ENCODE assay signal across 14 cellular contexts in the genomic region with DNA sequence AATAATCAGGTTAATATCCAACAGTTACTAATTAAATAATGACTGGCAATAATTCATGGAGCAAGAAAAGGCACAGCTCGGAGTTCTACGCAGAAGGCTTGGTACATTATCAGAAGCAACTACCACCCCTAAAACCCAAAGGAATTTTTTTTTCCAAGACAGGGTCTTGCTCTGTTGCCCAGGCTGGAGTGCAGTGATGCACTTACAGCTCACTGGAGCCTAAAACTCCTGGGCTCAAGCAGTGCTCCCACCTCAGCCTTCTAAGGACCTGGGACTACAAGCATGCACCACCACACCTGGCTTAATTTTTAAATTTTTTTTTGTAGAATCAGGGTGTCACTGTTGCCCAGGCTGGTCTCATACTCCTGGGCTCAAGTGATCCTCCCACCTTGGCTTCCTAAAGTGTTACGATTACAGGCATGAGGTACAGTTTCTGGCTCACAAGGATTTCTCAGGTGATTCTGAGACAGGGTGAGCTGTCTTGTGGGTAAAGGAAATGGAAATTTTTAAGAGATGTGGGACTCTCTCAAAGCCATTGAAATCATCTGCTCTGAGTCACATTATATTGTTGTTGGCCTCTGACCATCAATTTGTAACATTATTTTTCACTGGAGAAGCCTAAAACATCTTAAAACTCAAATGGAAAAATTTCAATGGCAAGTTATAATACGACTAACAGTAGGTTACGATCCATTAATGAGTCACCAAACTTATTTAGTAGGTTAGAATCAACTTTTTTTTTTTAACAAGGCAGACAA. TPM values are rescaled to one million over a fixed set of nuclear protein-coding genes. Genes with fewer than 3 reads are reported as not detected.
A peak's percentile ranks its signal among the peaks of the same experiment; 100 is the strongest.
DNase-seq lines count a peak whose midpoint lies in the region; ATAC-seq and TF ChIP-seq lines count a peak whose summit lies in the region.
"Had no signal": no experiment of that assay in that cellular context is flagged by ENCODE, and none has a peak within 500 bp of the region (broad histone marks: within the 10 kb centered on the region; RNA-seq: fewer than 3 reads in every experiment).

No MANE protein-coding gene starts in this region.

- 85 to 88% methylated on average over 5 of the region's 5 CpGs for WGBS in sigmoid colon, 2 donors

- H3K9me3 ChIP-seq in sigmoid colon, result no peaks in the 10 kb centered on the region

- intact Hi-C loops in sigmoid colon (cut with DNase I), result loop anchor here (5.0 kb wide), 1 partner anchor 603 kb away; no protein-coding TSS in a partner anchor

- no peak overlapping the region for H3K27ac ChIP-seq in sigmoid colon
- H3K27ac ChIP-seq: SK-N-MC had no signal

- H3K4me3 ChIP-seq in AG09309 (ENCODE audit: control insufficient read depth, low read depth, low read length) (no peak overlapping the region), sigmoid colon (no peak overlapping the region)
- H3K4me3 ChIP-seq: SK-N-MC had no signal

- TF ChIP-seq CTCF in AG09309 (IDR thresholded peaks at IDR 0.05; ENCODE audit: control insufficient read depth, insufficient read depth, low read depth, low read length, missing control alignments), result no peak
- TF ChIP-seq CTCF in sigmoid colon (IDR thresholded peaks at IDR 0.05), result no peak

- TF ChIP-seq EP300 in sigmoid colon (IDR thresholded peaks at IDR 0.05), result no peak

- no peak for TF ChIP-seq POLR2A in sigmoid colon (IDR thresholded peaks at IDR 0.05)

- no peak for ATAC-seq in HG03469 (IDR thresholded peaks at IDR 0.05; ENCODE audit: unreplicated experiment)
- ATAC-seq: natural killer cell treated with Interleukin-12 subunit alpha and Interleukin-12 subunit beta and Interleukin-15 and Interleukin-18, amount 100 ng/mL, for 72 hours had no signal

- no peaks in the 10 kb centered on the region for H3K4me1 ChIP-seq in sigmoid colon

- DNase-seq in AG09309 (ENCODE audit: low read depth), result peak; percentile 27
- peak; percentile 28 for DNase-seq in HCEC 1CT
- DNase-seq in amniotic stem cell (lab: John Stamatoyannopoulos, UW), result peak; percentile 7
- DNase-seq in glomerular visceral epithelial cell (ENCODE audit: extremely low spot score), result peak; percentile 65
- no peak for DNase-seq in 8988T
- DNase-seq in sigmoid colon, result no peak
- DNase-seq in stimulated activated CD4-positive, alpha-beta T cell treated with anti-CD3 and anti-CD28 coated beads, Interleukin-4, amount 100 ng/mL, for 4 hours, result no peak
- DNase-seq: activated CD4-positive, alpha-beta T cell treated with anti-CD3 and anti-CD28 coated beads for 4 hours; CD8-positive, alpha-beta memory T cell; left cardiac atrium; NCI-H2171 had no signal

- no peaks in the 10 kb centered on the region for H3K27me3 ChIP-seq in sigmoid colon

- H3K36me3 ChIP-seq in sigmoid colon, result no peaks in the 10 kb centered on the region

RNA-seq across cellular contexts. Expression of gene HSDL2, which starts 19.7 kb away (rescaled TPM):
- total RNA-seq in sigmoid colon, result 10 to 100 TPM; 35.5 to 53.5 (median 40.6) TPM
- polyA plus RNA-seq in sigmoid colon, result 10 to 100 TPM; 24.6 to 48.6 (median 28.9) TPM

RNA-seq across cellular contexts. Expression of gene PTBP3, which starts 26.8 kb away (rescaled TPM):
- 10 to 100 TPM; 19.4 to 24.6 (median 22.0) TPM for total RNA-seq in sigmoid colon
- polyA plus RNA-seq in sigmoid colon, result 10 to 100 TPM; 24.0 to 42.5 (median 37.2) TPM

Comparison
In these comparisons a context has a peak if more than half of its experiments do, and no peak if none do; other contexts are left out.
1. DNase-seq: peak in AG09309 (single experiment), HCEC 1CT (single experiment), amniotic stem cell (single experiment) and glomerular visceral epithelial cell (single experiment); none in 8988T (single experiment), sigmoid colon (single experiment) and stimulated activated CD4-positive, alpha-beta T cell treated with anti-CD3 and anti-CD28 coated beads, Interleukin-4, amount 100 ng/mL, for 4 hours (0 of 2).